Comparison of ENCODE assay signal across 17 cellular contexts in genomic region chr7:47715631-47716068, GRCh38.
DNase-seq lines count a peak whose midpoint lies in the region; ATAC-seq, FAIRE-seq and TF ChIP-seq lines count a peak whose summit lies in the region.
"Had no signal": no experiment of that assay in that cellular context is flagged by ENCODE, and none has a peak within 500 bp of the region (broad histone marks: within the 10 kb centered on the region; RNA-seq: fewer than 3 reads in every experiment).

No MANE protein-coding gene starts in this region.

- peaks cover 4% of the 10 kb centered on the region for H3K4me1 Mint-ChIP-seq in glutamatergic neuron (ENCODE audit: low read depth, unreplicated experiment)
- H3K4me1 Mint-ChIP-seq: WTC11 had no signal

- FAIRE-seq in D721Med (lab: Jason Lieb, UNC): no peak

- no peaks in the 10 kb centered on the region for H3K27me3 Mint-ChIP-seq in glutamatergic neuron (ENCODE audit: unreplicated experiment)

- H3K36me3 Mint-ChIP-seq in glutamatergic neuron (ENCODE audit: unreplicated experiment): no peaks in the 10 kb centered on the region
- H3K36me3 Mint-ChIP-seq: WTC11 had no signal

- DNase-seq in left lobe of liver (ENCODE audit: low spot score) (peak; percentile 91), D721Med (ENCODE audit: insufficient read length, low spot score) (no peak), glutamatergic neuron (no peak)
- DNase-seq: activated CD8-positive, alpha-beta memory T cell treated with anti-CD3 and anti-CD28 coated beads, Interleukin-2, amount 50 U/mL, for 4 hours; activated naive CD4-positive, alpha-beta T cell treated with anti-CD3 and anti-CD28 coated beads, Interleukin-2, amount 50 U/mL, for 16 hours; brain microvascular endothelial cell; left cardiac atrium; NCI-H146; NCI-H524; psoas muscle; substantia nigra had no signal

- no peak overlapping the region for H3K27ac Mint-ChIP-seq in glutamatergic neuron (ENCODE audit: unreplicated experiment)
- H3K27ac Mint-ChIP-seq: WTC11 had no signal

- no peak overlapping the region for H3K4me3 Mint-ChIP-seq in glutamatergic neuron (ENCODE audit: unreplicated experiment)
- H3K4me3 Mint-ChIP-seq: WTC11 had no signal

- ATAC-seq in GM18867 (IDR thresholded peaks at IDR 0.05; ENCODE audit: unreplicated experiment) (peak; percentile 16), GM21717 (IDR thresholded peaks at IDR 0.05; ENCODE audit: unreplicated experiment) (peak; percentile 23), HG03139 (IDR thresholded peaks at IDR 0.05; ENCODE audit: unreplicated experiment) (peak; percentile 6), left lobe of liver (peak; percentile 96), HG03108 (IDR thresholded peaks at IDR 0.05; ENCODE audit: unreplicated experiment) (no peak), GM21576 (IDR thresholded peaks at IDR 0.05; ENCODE audit: unreplicated experiment) (no peak)
- ATAC-seq: left cardiac atrium, psoas muscle, WTC11 had no signal

- peaks cover 3% of the 10 kb centered on the region for H3K9me3 Mint-ChIP-seq in glutamatergic neuron (ENCODE audit: unreplicated experiment)
- H3K9me3 Mint-ChIP-seq: WTC11 had no signal

- no peak for TF ChIP-seq CTCF in D721Med (IDR thresholded peaks at IDR 0.05; ENCODE audit: insufficient read depth, missing control alignments)
- TF ChIP-seq CTCF in glutamatergic neuron (IDR thresholded peaks at IDR 0.05; ENCODE audit: partially characterized antibody, unreplicated experiment): no peak

Comparison
In these comparisons a context has a peak if more than half of its experiments do, and no peak if none do; other contexts are left out.
1. ATAC-seq: peak in GM18867 (single experiment), GM21717 (single experiment), HG03139 (single experiment) and left lobe of liver (single experiment); none in HG03108 (single experiment) and GM21576 (single experiment).